29 cellular contexts compared by ENCODE assay signal in genomic region chr17:13003927-13004326, GRCh38.
"Had no signal": no experiment of that assay in that cellular context is flagged by ENCODE, and none has a peak within 500 bp of the region (broad histone marks: within the 10 kb centered on the region; RNA-seq: fewer than 3 reads in every experiment).

No MANE protein-coding gene starts in this region.

- H3K9me3 ChIP-seq: ascending aorta, gastroesophageal sphincter, neutrophil, testis, transverse colon had no signal

- H3K4me1 Mint-ChIP-seq: activated CD4-positive, alpha-beta memory T cell treated with anti-CD3 and anti-CD28 coated beads, Interleukin-2, amount 10 ng/mL, durations not matched to agents 7 days and 5 days; activated CD4-positive, alpha-beta T cell treated with anti-CD3 and anti-CD28 coated beads, Interleukin-2, amount 10 ng/mL, durations not matched to agents 7 days and 5 days; activated naive CD8-positive, alpha-beta T cell treated with anti-CD3 and anti-CD28 coated beads, Interleukin-2, amount 10 ng/mL, durations not matched to agents 7 days and 5 days; brain had no signal

- H3K27me3 Mint-ChIP-seq: activated CD4-positive, alpha-beta memory T cell treated with anti-CD3 and anti-CD28 coated beads, Interleukin-2, amount 10 ng/mL, durations not matched to agents 7 days and 5 days; activated CD4-positive, alpha-beta T cell treated with anti-CD3 and anti-CD28 coated beads, Interleukin-2, amount 10 ng/mL, durations not matched to agents 7 days and 5 days; activated naive CD8-positive, alpha-beta T cell treated with anti-CD3 and anti-CD28 coated beads, Interleukin-2, amount 10 ng/mL, durations not matched to agents 7 days and 5 days; brain; natural killer cell treated with Interleukin-12 subunit alpha and Interleukin-12 subunit beta and Interleukin-15 and Interleukin-18, amount 100 ng/mL, for 72 hours; progenitor cell of endocrine pancreas had no signal

- H3K9me3 Mint-ChIP-seq: activated CD4-positive, alpha-beta memory T cell treated with anti-CD3 and anti-CD28 coated beads, Interleukin-2, amount 10 ng/mL, durations not matched to agents 7 days and 5 days; activated CD4-positive, alpha-beta T cell treated with anti-CD3 and anti-CD28 coated beads, Interleukin-2, amount 10 ng/mL, durations not matched to agents 7 days and 5 days; activated naive CD8-positive, alpha-beta T cell treated with anti-CD3 and anti-CD28 coated beads, Interleukin-2, amount 10 ng/mL, durations not matched to agents 7 days and 5 days; activated T-cell treated with anti-CD3 and anti-CD28 coated beads, Interleukin-2, amount 50 U/mL, for 4 hours; activated T-helper 2 cell treated with anti-CD3 and anti-CD28 coated beads, Interferon-gamma antibody, Interleukin-2, Interleukin-4, amounts not matched to agents 10 μg/mL and 5 μg/mL and 100 μg/mL, durations not matched to agents 14 hours and 24 hours and 36 hours; brain; natural killer cell treated with Interleukin-12 subunit alpha and Interleukin-12 subunit beta and Interleukin-15 and Interleukin-18, amount 100 ng/mL, for 72 hours; T-helper 1 cell treated with Interleukin-12 subunit alpha and Interleukin-12 subunit beta and Interleukin-4 antibody, amounts not matched to agents 30 μg/mL and 1 μg/mL, for 36 hours had no signal

- H3K4me3 ChIP-seq: ascending aorta, cardiac muscle cell, coronary artery, dorsolateral prefrontal cortex, gastroesophageal sphincter, testis, transverse colon had no signal

- H3K27me3 ChIP-seq: ascending aorta, cardiac muscle cell, dorsolateral prefrontal cortex, gastroesophageal sphincter, neutrophil, testis, transverse colon had no signal

- DNase-seq: activated CD4-positive, alpha-beta memory T cell treated with anti-CD3 and anti-CD28 coated beads, Interleukin-2, amount 10 ng/mL, durations not matched to agents 7 days and 5 days; activated CD4-positive, alpha-beta T cell treated with anti-CD3 and anti-CD28 coated beads, Interleukin-2, amount 10 ng/mL, durations not matched to agents 7 days and 5 days; activated CD4-positive, CD25-positive, alpha-beta regulatory T cell treated with anti-CD3 and anti-CD28 coated beads, Interleukin-2, amount 50 U/mL, for 72 hours; activated CD8-positive, alpha-beta memory T cell treated with anti-CD3 and anti-CD28 coated beads, Interleukin-2, amount 50 U/mL, for 48 hours; activated naive CD8-positive, alpha-beta T cell treated with anti-CD3 and anti-CD28 coated beads, Interleukin-2, amount 10 ng/mL, durations not matched to agents 7 days and 5 days; activated T-cell treated with anti-CD3 and anti-CD28 coated beads, Interleukin-2, amount 50 U/mL, for 4 hours; dorsolateral prefrontal cortex; effector memory CD4-positive, alpha-beta T cell; erythroblast; hippocampal formation; left colon; retina; stimulated activated CD4-positive, alpha-beta T cell treated with anti-CD3 and anti-CD28 coated beads, Interleukin-15, amount 100 ng/mL, for 24 hours; stimulated activated CD4-positive, alpha-beta T cell treated with anti-CD3 and anti-CD28 coated beads, Interleukin-2, amount 100 ng/mL, for 24 hours; SW 1271; T1000; testis; transverse colon; WERI-Rb-1 had no signal

- H3K4me3 Mint-ChIP-seq: activated CD4-positive, alpha-beta memory T cell treated with anti-CD3 and anti-CD28 coated beads, Interleukin-2, amount 10 ng/mL, durations not matched to agents 7 days and 5 days; activated CD4-positive, alpha-beta T cell treated with anti-CD3 and anti-CD28 coated beads, Interleukin-2, amount 10 ng/mL, durations not matched to agents 7 days and 5 days; activated naive CD8-positive, alpha-beta T cell treated with anti-CD3 and anti-CD28 coated beads, Interleukin-2, amount 10 ng/mL, durations not matched to agents 7 days and 5 days; activated T-cell treated with anti-CD3 and anti-CD28 coated beads, Interleukin-2, amount 50 U/mL, for 4 hours; brain; natural killer cell treated with Interleukin-12 subunit alpha and Interleukin-12 subunit beta and Interleukin-15 and Interleukin-18, amount 100 ng/mL, for 72 hours; T-helper 1 cell treated with Interleukin-12 subunit alpha and Interleukin-12 subunit beta and Interleukin-4 antibody, amounts not matched to agents 30 μg/mL and 1 μg/mL, for 36 hours had no signal

- H3K4me1 ChIP-seq: ascending aorta, testis, transverse colon had no signal

- H3K27ac ChIP-seq: ascending aorta, cardiac muscle cell, coronary artery, dorsolateral prefrontal cortex, neutrophil, testis, transverse colon, WERI-Rb-1 had no signal

- H3K27ac Mint-ChIP-seq: activated CD4-positive, alpha-beta memory T cell treated with anti-CD3 and anti-CD28 coated beads, Interleukin-2, amount 10 ng/mL, durations not matched to agents 7 days and 5 days; activated naive CD8-positive, alpha-beta T cell treated with anti-CD3 and anti-CD28 coated beads, Interleukin-2, amount 10 ng/mL, durations not matched to agents 7 days and 5 days; activated T-helper 2 cell treated with anti-CD3 and anti-CD28 coated beads, Interferon-gamma antibody, Interleukin-2, Interleukin-4, amounts not matched to agents 10 μg/mL and 5 μg/mL and 100 μg/mL, durations not matched to agents 14 hours and 24 hours and 36 hours; progenitor cell of endocrine pancreas; T-helper 1 cell treated with Interleukin-12 subunit alpha and Interleukin-12 subunit beta and Interleukin-4 antibody, amounts not matched to agents 30 μg/mL and 1 μg/mL, for 36 hours had no signal
